In genomic region chr3:188233320-188233719, GRCh38 we compare ENCODE assay signal across 16 cellular contexts.
DNase-seq lines count a peak whose midpoint lies in the region; ATAC-seq and TF ChIP-seq lines count a peak whose summit lies in the region.
"Had no signal": no experiment of that assay in that cellular context is flagged by ENCODE, and none has a peak within 500 bp of the region (broad histone marks: within the 10 kb centered on the region; RNA-seq: fewer than 3 reads in every experiment).

No MANE protein-coding gene starts in this region.

- no peaks in the 10 kb centered on the region for H3K27me3 ChIP-seq in Karpas-422 (ENCODE audit: low read length)
- H3K27me3 ChIP-seq in brain microvascular endothelial cell (replicated peaks), result no peaks in the 10 kb centered on the region
- H3K27me3 ChIP-seq in transverse colon, result no peaks in the 10 kb centered on the region
- H3K27me3 ChIP-seq in dorsolateral prefrontal cortex, result no peaks in the 10 kb centered on the region
- H3K27me3 ChIP-seq: SJSA1 had no signal

- H2AFZ ChIP-seq in Karpas-422 (ENCODE audit: low read length), result no peak overlapping the region

- peaks cover 7% of the 10 kb centered on the region for H3K36me3 Mint-ChIP-seq in progenitor cell of endocrine pancreas (ENCODE audit: insufficient read depth)
- peaks cover 24% of the 10 kb centered on the region for H3K36me3 Mint-ChIP-seq in activated T-cell treated with anti-CD3 and anti-CD28 coated beads, Interleukin-2, amount 50 U/mL, for 4 hours (ENCODE audit: insufficient read depth)

- no peaks in the 10 kb centered on the region for H3K9me2 ChIP-seq in Karpas-422 (replicated peaks; ENCODE audit: insufficient read depth, low read length)

- H4K20me1 ChIP-seq in Karpas-422 (ENCODE audit: insufficient read depth, low read depth, low read length), result no peaks in the 10 kb centered on the region

- no peak for TF ChIP-seq CTCF in brain microvascular endothelial cell (IDR thresholded peaks at IDR 0.05; ENCODE audit: low read depth, low read length, missing control alignments)
- TF ChIP-seq CTCF in transverse colon (IDR thresholded peaks at IDR 0.05), result no peak
- TF ChIP-seq CTCF in progenitor cell of endocrine pancreas (IDR thresholded peaks at IDR 0.05; ENCODE audit: unreplicated experiment), result no peak
- no peak for TF ChIP-seq CTCF in dorsolateral prefrontal cortex (IDR thresholded peaks at IDR 0.05 in 54 of 56, conservative IDR thresholded peaks at IDR 0.05 in 2 of 56; ENCODE audit: low read depth in 1 of 56, partially characterized antibody in 56 of 56)

- no peaks in the 10 kb centered on the region for H3K27me3 Mint-ChIP-seq in progenitor cell of endocrine pancreas
- no peaks in the 10 kb centered on the region for H3K27me3 Mint-ChIP-seq in activated T-cell treated with anti-CD3 and anti-CD28 coated beads, Interleukin-2, amount 50 U/mL, for 4 hours (ENCODE audit: low read depth)
- H3K27me3 Mint-ChIP-seq: activated naive CD4-positive, alpha-beta T cell treated with anti-CD3 and anti-CD28 coated beads, Interleukin-2, amount 50 U/mL, for 24 hours; central memory CD8-positive, alpha-beta T cell had no signal

- no peak overlapping the region for H3K9ac ChIP-seq in Karpas-422 (ENCODE audit: low read length)

- H3K4me1 ChIP-seq in Karpas-422 (ENCODE audit: low read length) (peaks cover 54% of the 10 kb centered on the region), transverse colon (peaks cover 4 to 54% (median 22%) of the 10 kb centered on the region in 4 donors)

- no peak for ATAC-seq in activated T-cell treated with anti-CD3 and anti-CD28 coated beads, Interleukin-2, amount 50 U/mL, for 4 hours
- ATAC-seq: left colon had no signal

- no peak overlapping the region for H3K4me3 Mint-ChIP-seq in progenitor cell of endocrine pancreas (ENCODE audit: low read depth)
- no peak overlapping the region for H3K4me3 Mint-ChIP-seq in activated T-cell treated with anti-CD3 and anti-CD28 coated beads, Interleukin-2, amount 50 U/mL, for 4 hours
- H3K4me3 Mint-ChIP-seq: activated naive CD4-positive, alpha-beta T cell treated with anti-CD3 and anti-CD28 coated beads, Interleukin-2, amount 50 U/mL, for 24 hours; central memory CD8-positive, alpha-beta T cell had no signal

- DNase-seq in Karpas-422 (no peak), brain microvascular endothelial cell (peak; percentile 59), kidney tubule cell (ENCODE audit: low spot score) (peak; percentile 68), transverse colon (no peak), progenitor cell of endocrine pancreas (ENCODE audit: low spot score, unreplicated experiment) (no peak), dorsolateral prefrontal cortex (no peak)
- no peak for DNase-seq in activated T-cell treated with anti-CD3 and anti-CD28 coated beads, Interleukin-2, amount 50 U/mL, for 4 hours
- DNase-seq: activated CD4-positive, alpha-beta T cell treated with anti-CD3 and anti-CD28 coated beads for 4 hours; left colon; NCI-H1417 treated with DMSO at 0.1 percent for 48 hours; NCI-H446; substantia nigra had no signal

- in situ Hi-C loops in brain microvascular endothelial cell (cut with HindIII; ENCODE audit: low pct_ligation_motif_present, low sequenced_read_pairs) (no loop called here), transverse colon (cut with MboI; ENCODE audit: low pct_ligation_motif_present in 1 of 4, low pct_unique_long_range_greater_than_20kb in 1 of 4, low sequenced_read_pairs in 3 of 4) (no loop called here)

- H3K27ac ChIP-seq in Karpas-422 (ENCODE audit: low read length) (peak overlapping the region; percentile 12; the same call in 1 of the 2 replicates), brain microvascular endothelial cell (peak overlapping the region; percentile 5), transverse colon (peak overlapping the region; percentile 69 to 86 (median 80)), dorsolateral prefrontal cortex (no peak overlapping the region)
- H3K27ac ChIP-seq: C4-2B, SJSA1 had no signal

- no peaks in the 10 kb centered on the region for H3K9me3 Mint-ChIP-seq in progenitor cell of endocrine pancreas (ENCODE audit: low read depth)
- no peaks in the 10 kb centered on the region for H3K9me3 Mint-ChIP-seq in activated T-cell treated with anti-CD3 and anti-CD28 coated beads, Interleukin-2, amount 50 U/mL, for 4 hours
- H3K9me3 Mint-ChIP-seq: activated naive CD4-positive, alpha-beta T cell treated with anti-CD3 and anti-CD28 coated beads, Interleukin-2, amount 50 U/mL, for 24 hours; central memory CD8-positive, alpha-beta T cell had no signal

- H3K9me3 ChIP-seq in Karpas-422 (ENCODE audit: low read length) (no peaks in the 10 kb centered on the region), transverse colon (no peaks in the 10 kb centered on the region)
- H3K9me3 ChIP-seq: SJSA1 had no signal

- TF ChIP-seq EP300 in transverse colon (IDR thresholded peaks at IDR 0.05; ENCODE audit: low read depth), result no peak

- no peak overlapping the region for H3K4me3 ChIP-seq in Karpas-422 (ENCODE audit: low read length)
- H3K4me3 ChIP-seq in brain microvascular endothelial cell (ENCODE audit: low read depth, low read length), result no peak overlapping the region
- H3K4me3 ChIP-seq in transverse colon, result no peak overlapping the region
- no peak overlapping the region for H3K4me3 ChIP-seq in dorsolateral prefrontal cortex
- H3K4me3 ChIP-seq: SJSA1 had no signal

- TF ChIP-seq POLR2A in transverse colon (IDR thresholded peaks at IDR 0.05), result no peak

- no peak overlapping the region for H3K4me2 ChIP-seq in Karpas-422 (ENCODE audit: low read depth, low read length, poor library complexity, severe bottlenecking)

- 40 to 79% methylated on average over 1 of the region's 1 CpG for WGBS in transverse colon (ENCODE audit: low coverage in 1 of 2), 2 donors

- H3K27ac Mint-ChIP-seq in progenitor cell of endocrine pancreas, result no peak overlapping the region
- H3K27ac Mint-ChIP-seq: activated naive CD4-positive, alpha-beta T cell treated with anti-CD3 and anti-CD28 coated beads, Interleukin-2, amount 50 U/mL, for 24 hours had no signal

- no peaks in the 10 kb centered on the region for H3K79me2 ChIP-seq in Karpas-422 (ENCODE audit: low read length)

- peaks cover 3% of the 10 kb centered on the region for H3K4me1 Mint-ChIP-seq in progenitor cell of endocrine pancreas (ENCODE audit: low read depth)
- peaks cover 24% of the 10 kb centered on the region for H3K4me1 Mint-ChIP-seq in activated T-cell treated with anti-CD3 and anti-CD28 coated beads, Interleukin-2, amount 50 U/mL, for 4 hours (ENCODE audit: low read depth)

- H3K36me3 ChIP-seq in Karpas-422 (ENCODE audit: insufficient read depth, low read length) (no peaks in the 10 kb centered on the region), brain microvascular endothelial cell (replicated peaks) (peaks cover 3% of the 10 kb centered on the region), transverse colon (no peaks in the 10 kb centered on the region)

- intact Hi-C loops in transverse colon (cut with DNase I; ENCODE audit: low total_unique reads) (no loop called here), dorsolateral prefrontal cortex (cut with DNase I) (no loop called here)

Comparison
In these comparisons a context has a peak if more than half of its experiments do, and no peak if none do; other contexts are left out.
1. DNase-seq: peak in brain microvascular endothelial cell (single experiment) and kidney tubule cell (single experiment); none in Karpas-422 (single experiment), transverse colon (single experiment), progenitor cell of endocrine pancreas (single experiment), activated T-cell treated with anti-CD3 and anti-CD28 coated beads, Interleukin-2, amount 50 U/mL, for 4 hours (single experiment) and dorsolateral prefrontal cortex (0 of 10).
2. H3K27ac ChIP-seq: peak in Karpas-422 (single experiment), brain microvascular endothelial cell (single experiment) and transverse colon (4 of 4); none in dorsolateral prefrontal cortex (0 of 59).